ENCODE assay signal across 8 cellular contexts in the genomic region with DNA sequence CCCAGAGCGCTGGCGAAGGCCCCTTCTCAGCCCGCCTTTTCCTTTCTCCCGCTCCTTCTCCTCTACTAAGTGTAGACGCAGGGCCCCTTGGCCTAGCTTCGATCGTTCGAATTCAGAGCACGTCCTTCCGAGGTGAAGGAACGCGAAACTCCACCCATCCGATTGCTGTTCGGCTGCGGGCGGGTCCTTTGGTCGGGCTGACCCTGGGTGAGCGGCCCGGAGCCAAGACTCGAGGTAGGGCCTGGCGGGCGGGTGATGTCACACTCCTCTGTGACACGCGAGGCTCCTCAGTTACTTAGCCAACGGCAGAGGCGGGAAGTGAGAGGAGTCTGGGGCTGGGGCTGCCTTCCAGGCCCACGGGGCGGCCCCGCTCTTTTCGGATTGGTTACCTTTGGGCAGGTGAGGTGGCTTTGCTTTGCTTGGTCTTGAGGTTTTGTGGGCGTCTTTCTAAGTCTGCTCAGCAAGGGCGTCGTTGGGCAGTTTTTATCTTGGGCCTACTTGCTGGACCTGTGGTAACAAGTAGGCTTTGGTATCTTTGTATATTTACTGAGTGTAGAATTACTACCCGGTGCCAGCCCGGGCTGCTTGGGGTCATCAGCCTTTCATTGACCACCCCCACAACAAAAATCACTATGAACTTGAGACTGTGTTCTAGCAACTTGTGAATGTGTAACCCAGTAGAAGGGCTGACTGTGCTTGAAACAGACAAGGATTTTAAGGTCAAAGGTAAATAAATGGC. TPM values are rescaled to one million over a fixed set of nuclear protein-coding genes. Genes with fewer than 3 reads are reported as not detected.
DNase-seq lines count a peak whose midpoint lies in the region; ATAC-seq and TF ChIP-seq lines count a peak whose summit lies in the region.

No MANE protein-coding gene starts in this region.

- peak overlapping the region; percentile 27 to 86 for H3K4me3 ChIP-seq in CD4-positive, alpha-beta memory T cell (ENCODE audit: low read length in 2 of 2)
- peak overlapping the region; percentile 80 for H3K4me3 ChIP-seq in fibroblast of mammary gland (ENCODE audit: control insufficient read depth, low read depth, low read length)

- no peak for TF ChIP-seq CTCF in fibroblast of mammary gland (conservative IDR thresholded peaks at IDR 0.05; ENCODE audit: control insufficient read depth, insufficient read depth, low read depth, low read length)
- no peak for TF ChIP-seq CTCF in nephron progenitor cell (IDR thresholded peaks at IDR 0.05)

- H3K27me3 ChIP-seq in CD4-positive, alpha-beta memory T cell (ENCODE audit: insufficient read depth, low read length) = no peaks in the 10 kb centered on the region

- H3K4me3 Mint-ChIP-seq in CD4-positive, alpha-beta memory T cell = peak overlapping the region; percentile 92 to 97 (median 93)
- H3K4me3 Mint-ChIP-seq in nephron progenitor cell = peak overlapping the region; percentile 96
- peak overlapping the region; percentile 100 for H3K4me3 Mint-ChIP-seq in stimulated activated naive CD8-positive, alpha-beta T cell treated with anti-CD3 and anti-CD28 coated beads, Interleukin-15, Interleukin-2, amounts not matched to agents 100 ng/mL and 50 ng/mL, for 24 hours

- no peaks in the 10 kb centered on the region for H3K27me3 Mint-ChIP-seq in CD4-positive, alpha-beta memory T cell
- H3K27me3 Mint-ChIP-seq in nephron progenitor cell (ENCODE audit: low read depth, poor library complexity) = peaks cover 17% of the 10 kb centered on the region
- no peaks in the 10 kb centered on the region for H3K27me3 Mint-ChIP-seq in stimulated activated naive CD8-positive, alpha-beta T cell treated with anti-CD3 and anti-CD28 coated beads, Interleukin-15, Interleukin-2, amounts not matched to agents 100 ng/mL and 50 ng/mL, for 24 hours

- CTCF ChIA-PET in CD4-positive, alpha-beta memory T cell (lab: Charles Lee; ENCODE audit: partially characterized antibody) = interaction anchor here (0.6 to 3.7 kb wide), 46 partner anchors 7 to 866 kb away, joined by 3 to 76 read pairs (median 5); a partner anchor contains a TSS

- H3K36me3 Mint-ChIP-seq in CD4-positive, alpha-beta memory T cell = peaks cover 9 to 35% of the 10 kb centered on the region in 2 donors
- peaks cover 26% of the 10 kb centered on the region for H3K36me3 Mint-ChIP-seq in nephron progenitor cell (ENCODE audit: low read depth)
- H3K36me3 Mint-ChIP-seq in stimulated activated naive CD8-positive, alpha-beta T cell treated with anti-CD3 and anti-CD28 coated beads, Interleukin-15, Interleukin-2, amounts not matched to agents 100 ng/mL and 50 ng/mL, for 24 hours (ENCODE audit: low read depth) = peaks cover 40% of the 10 kb centered on the region

- H3K4me1 Mint-ChIP-seq in CD4-positive, alpha-beta memory T cell = peaks cover 30 to 61% (median 46%) of the 10 kb centered on the region in 4 donors
- peaks cover 38% of the 10 kb centered on the region for H3K4me1 Mint-ChIP-seq in nephron progenitor cell
- H3K4me1 Mint-ChIP-seq in stimulated activated naive CD8-positive, alpha-beta T cell treated with anti-CD3 and anti-CD28 coated beads, Interleukin-15, Interleukin-2, amounts not matched to agents 100 ng/mL and 50 ng/mL, for 24 hours (ENCODE audit: low read depth) = peaks cover 60% of the 10 kb centered on the region

- intact Hi-C loops in CD4-positive, alpha-beta memory T cell (cut with micrococcal nuclease) = loop anchor here (1.0 to 5.0 kb wide), 13 partner anchors 8 to 1495 kb away; a partner anchor contains a TSS

- ATAC-seq in GM19463 (IDR thresholded peaks at IDR 0.05; ENCODE audit: unreplicated experiment) = peak; percentile 53

- no peaks in the 10 kb centered on the region for H3K36me3 ChIP-seq in CD4-positive, alpha-beta memory T cell (ENCODE audit: insufficient read depth, low read length)

- H3K27ac ChIP-seq in CD4-positive, alpha-beta memory T cell (ENCODE audit: low read depth, low read length) = peak overlapping the region; percentile 99

- DNase-seq in CD4-positive, alpha-beta memory T cell = peak; percentile 87 to 97 (median 90)
- DNase-seq in HK-2 (ENCODE audit: unreplicated experiment) (peak; percentile 94), RKO (ENCODE audit: low spot score) (peak; percentile 90), fibroblast of mammary gland (ENCODE audit: low read depth) (peak; percentile 85), nephron progenitor cell (peak; percentile 78)
- DNase-seq in activated T-helper 1 cell treated with anti-CD3 and anti-CD28 coated beads, Interleukin-2, amount 50 U/mL, for 16 hours (ENCODE audit: low read depth in 1 of 2, low spot score in 1 of 2) = peak; percentile 70 to 84

- H3K9me3 ChIP-seq in CD4-positive, alpha-beta memory T cell (ENCODE audit: control insufficient read depth in 1 of 2, low read length in 2 of 2) = no peaks in the 10 kb centered on the region

- peak overlapping the region; percentile 95 to 100 (median 98) for H3K27ac Mint-ChIP-seq in CD4-positive, alpha-beta memory T cell
- H3K27ac Mint-ChIP-seq in nephron progenitor cell = peak overlapping the region; percentile 99
- H3K27ac Mint-ChIP-seq in stimulated activated naive CD8-positive, alpha-beta T cell treated with anti-CD3 and anti-CD28 coated beads, Interleukin-15, Interleukin-2, amounts not matched to agents 100 ng/mL and 50 ng/mL, for 24 hours = peak overlapping the region; percentile 100

- POLR2A ChIA-PET in CD4-positive, alpha-beta memory T cell (lab: Charles Lee; ENCODE audit: partially characterized antibody) = interaction anchor here (0.6 to 2.2 kb wide), 40 partner anchors 8 to 1023 kb away, joined by 3 to 107 read pairs (median 5); a partner anchor contains a TSS

- H3K9me3 Mint-ChIP-seq in CD4-positive, alpha-beta memory T cell = peaks cover 0 to 7% (median 0%) of the 10 kb centered on the region in 8 donors
- H3K9me3 Mint-ChIP-seq in nephron progenitor cell = no peaks in the 10 kb centered on the region
- no peaks in the 10 kb centered on the region for H3K9me3 Mint-ChIP-seq in stimulated activated naive CD8-positive, alpha-beta T cell treated with anti-CD3 and anti-CD28 coated beads, Interleukin-15, Interleukin-2, amounts not matched to agents 100 ng/mL and 50 ng/mL, for 24 hours

- peaks cover 53% of the 10 kb centered on the region for H3K4me1 ChIP-seq in CD4-positive, alpha-beta memory T cell (ENCODE audit: insufficient read depth, low read length)

RNA-seq across cellular contexts. Expression of a gene that starts 0.7 kb away (rescaled TPM):
- total RNA-seq in CD4-positive, alpha-beta memory T cell = 100 to 1,000 TPM; 421 to 431 TPM
- 1,000 to 10,000 TPM in 1 of 2 donors, 100 to 1,000 TPM in 1; 878 to 2,112 TPM for polyA plus RNA-seq in CD4-positive, alpha-beta memory T cell

RNA-seq across cellular contexts. Expression of a gene that starts 34.8 kb away (rescaled TPM):
- 10 to 100 TPM; 27.9 to 28.1 TPM for total RNA-seq in CD4-positive, alpha-beta memory T cell
- polyA plus RNA-seq in CD4-positive, alpha-beta memory T cell = 1 to 10 TPM; 3.9 to 6.1 TPM

Comparison
In these comparisons a context has a peak if more than half of its experiments do, and no peak if none do; other contexts are left out.
1. Peak in every context shown above with its lines: DNase-seq, ATAC-seq, H3K4me3 ChIP-seq and H3K27ac ChIP-seq.